ENCODE assay signal across 25 cellular contexts in the genomic region with DNA sequence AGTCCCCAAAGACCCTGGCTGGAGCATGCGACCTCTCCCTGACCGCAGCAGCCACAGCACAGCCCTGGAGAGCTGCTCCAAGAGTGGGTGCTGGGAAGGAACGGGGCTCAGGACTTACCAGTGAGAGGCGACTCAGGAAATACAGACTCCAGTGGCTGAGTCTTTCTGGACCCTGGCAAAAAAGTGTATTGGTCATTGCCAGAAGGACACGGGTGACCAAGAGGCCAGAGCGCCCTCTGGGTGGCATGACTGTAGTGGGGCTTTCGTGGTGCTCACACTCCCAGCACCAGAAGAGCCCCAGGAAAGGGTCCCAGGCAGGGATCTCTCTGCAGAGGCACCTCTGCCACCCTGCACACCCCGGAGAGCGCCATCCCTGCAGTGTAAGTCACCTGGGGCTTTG. TPM values are rescaled to one million over a fixed set of nuclear protein-coding genes. Genes with fewer than 3 reads are reported as not detected.
DNase-seq lines count a peak whose midpoint lies in the region; ATAC-seq and TF ChIP-seq lines count a peak whose summit lies in the region.
"Had no signal": no experiment of that assay in that cellular context is flagged by ENCODE, and none has a peak within 500 bp of the region (broad histone marks: within the 10 kb centered on the region; RNA-seq: fewer than 3 reads in every experiment).

No MANE protein-coding gene starts in this region.

- H3K9me3 ChIP-seq in heart right ventricle (no peaks in the 10 kb centered on the region), osteoblast (ENCODE audit: low read depth, low read length) (no peaks in the 10 kb centered on the region), lower lobe of right lung (no peaks in the 10 kb centered on the region)

- in situ Hi-C loops in brain microvascular endothelial cell (cut with HindIII; ENCODE audit: low pct_ligation_motif_present, low sequenced_read_pairs), result loop anchor here (25.0 kb wide), 1 partner anchor 352 kb away; no protein-coding TSS in a partner anchor

- no peak overlapping the region for H2AFZ ChIP-seq in osteoblast (ENCODE audit: low read length)

- H3K4me2 ChIP-seq in osteoblast (ENCODE audit: insufficient read depth, low read length), result no peak overlapping the region

- intact Hi-C loops in cardiac septum (cut with DNase I) (loop anchor here (10.0 kb wide), 1 partner anchor 255 kb away; no protein-coding TSS in a partner anchor), heart right ventricle (cut with DNase I) (loop anchor here in 3 of 10 donors (5.0 to 10.0 kb wide), 3 partner anchors 345 to 355 kb away; no protein-coding TSS in a partner anchor), lower lobe of right lung (cut with DNase I) (no loop called here)

- H3K27me3 ChIP-seq in heart right ventricle (peaks cover under 1 to 45% (median 37%) of the 10 kb centered on the region in 7 donors), osteoblast (ENCODE audit: insufficient read depth, low read length) (no peaks in the 10 kb centered on the region), lower lobe of right lung (ENCODE audit: low read depth) (peaks cover 28% of the 10 kb centered on the region), brain microvascular endothelial cell (replicated peaks) (peaks cover 36% of the 10 kb centered on the region)

- DNase-seq in cardiac septum (ENCODE audit: low spot score) (peak; percentile 54), heart right ventricle (no peak), ecto neural progenitor cell (ENCODE audit: low spot score) (peak; percentile 39), osteoblast (ENCODE audit: insufficient read length, low spot score, missing footprints) (peak; percentile 80), lower lobe of right lung (no peak), occipital lobe (lab: John Stamatoyannopoulos, UW) (no peak), brain microvascular endothelial cell (no peak)
- no peak for DNase-seq in stimulated activated CD4-positive, alpha-beta T cell treated with anti-CD3 and anti-CD28 coated beads, Interleukin-15, amount 100 ng/mL, for 24 hours
- DNase-seq: Calu3; CD8-positive, alpha-beta T cell; DMS53; EL; GOT3; KBM-7; MV-4-11; NCI-H1417; NCI-H187; NCI-H2107; NCI-H510A; NCI-H774; RPMI8226; SHP77 treated with DMSO at 0.1 percent for 48 hours had no signal

- peaks cover 4% of the 10 kb centered on the region for H4K20me1 ChIP-seq in osteoblast (ENCODE audit: insufficient read depth, low read length)

- H3K27ac ChIP-seq in heart right ventricle, result no peak overlapping the region
- H3K27ac ChIP-seq in osteoblast (ENCODE audit: low read depth, low read length), result no peak overlapping the region
- H3K27ac ChIP-seq in lower lobe of right lung, result no peak overlapping the region
- no peak overlapping the region for H3K27ac ChIP-seq in brain microvascular endothelial cell

- peaks cover 0 to 32% (median 12%) of the 10 kb centered on the region in 9 donors for H3K4me1 ChIP-seq in heart right ventricle
- no peaks in the 10 kb centered on the region for H3K4me1 ChIP-seq in osteoblast (ENCODE audit: insufficient read depth, low read length)
- H3K4me1 ChIP-seq in lower lobe of right lung, result peaks cover 4% of the 10 kb centered on the region

- no peaks in the 10 kb centered on the region for H3K79me2 ChIP-seq in osteoblast (ENCODE audit: insufficient read depth, low read length)

- TF ChIP-seq CTCF in heart right ventricle (IDR thresholded peaks at IDR 0.05) (no peak), osteoblast (IDR thresholded peaks at IDR 0.05; ENCODE audit: extremely low read depth, low read depth, low read length) (no peak), lower lobe of right lung (IDR thresholded peaks at IDR 0.05) (no peak), brain microvascular endothelial cell (IDR thresholded peaks at IDR 0.05; ENCODE audit: low read depth, low read length, missing control alignments) (no peak)

- no peak overlapping the region for H3K4me3 ChIP-seq in heart right ventricle
- no peak overlapping the region for H3K4me3 ChIP-seq in osteoblast (ENCODE audit: insufficient read depth, low read length)
- no peak overlapping the region for H3K4me3 ChIP-seq in lower lobe of right lung
- H3K4me3 ChIP-seq in brain microvascular endothelial cell (ENCODE audit: low read depth, low read length), result no peak overlapping the region
- H3K4me3 ChIP-seq: GM12878 had no signal

- 80% methylated on average over 9 of the region's 9 CpGs for WGBS in heart right ventricle, 2 donors

- H3K36me3 ChIP-seq in heart right ventricle (peaks cover 0 to 9% (median 0%) of the 10 kb centered on the region in 9 donors), osteoblast (ENCODE audit: insufficient read depth, low read length) (no peaks in the 10 kb centered on the region), lower lobe of right lung (no peaks in the 10 kb centered on the region), brain microvascular endothelial cell (replicated peaks) (no peaks in the 10 kb centered on the region)

- ATAC-seq in heart right ventricle (no peak), lower lobe of right lung (no peak)
- ATAC-seq: CD8-positive, alpha-beta T cell; GM12878 had no signal

RNA-seq across cellular contexts. Expression of gene PRDM16, which starts 8.9 kb away (rescaled TPM):
- 12.9 TPM for total RNA-seq in cardiac septum
- total RNA-seq in heart right ventricle, result 10 to 100 TPM; 11.7 to 25.9 (median 14.8) TPM
- polyA plus RNA-seq in heart right ventricle, result 10 to 100 TPM in 1 of 2 donors, 1 to 10 TPM in 1; 4.1 to 16.8 TPM
- 6.5 and 8.3 TPM in 2 replicates for total RNA-seq in osteoblast
- total RNA-seq in lower lobe of right lung, result 19.2 TPM
- 6.7 TPM for total RNA-seq in occipital lobe
- total RNA-seq: CD8-positive, alpha-beta T cell; OCI-LY7 had no signal
- polyA plus RNA-seq: GM12878 had no signal

RNA-seq across cellular contexts. Expression of gene ACTRT2, which starts 38.8 kb away (rescaled TPM):
- total RNA-seq in cardiac septum (not detected), heart right ventricle (not detected), osteoblast (not detected in 2 replicates), lower lobe of right lung (not detected), occipital lobe (not detected)
- polyA plus RNA-seq in heart right ventricle, result not detected
- total RNA-seq: Calu3; CD8-positive, alpha-beta T cell; GM12878; OCI-LY7 had no signal
- polyA plus RNA-seq: BJ, GM12878 had no signal

Comparison
In these comparisons a context has a peak if more than half of its experiments do, and no peak if none do; other contexts are left out.
1. DNase-seq: peak in cardiac septum (single experiment), ecto neural progenitor cell (single experiment) and osteoblast (single experiment); none in heart right ventricle (0 of 2), lower lobe of right lung (single experiment), stimulated activated CD4-positive, alpha-beta T cell treated with anti-CD3 and anti-CD28 coated beads, Interleukin-15, amount 100 ng/mL, for 24 hours (single experiment), occipital lobe (single experiment) and brain microvascular endothelial cell (single experiment).